ENCODE assay signal across 8 cellular contexts in the genomic region with DNA sequence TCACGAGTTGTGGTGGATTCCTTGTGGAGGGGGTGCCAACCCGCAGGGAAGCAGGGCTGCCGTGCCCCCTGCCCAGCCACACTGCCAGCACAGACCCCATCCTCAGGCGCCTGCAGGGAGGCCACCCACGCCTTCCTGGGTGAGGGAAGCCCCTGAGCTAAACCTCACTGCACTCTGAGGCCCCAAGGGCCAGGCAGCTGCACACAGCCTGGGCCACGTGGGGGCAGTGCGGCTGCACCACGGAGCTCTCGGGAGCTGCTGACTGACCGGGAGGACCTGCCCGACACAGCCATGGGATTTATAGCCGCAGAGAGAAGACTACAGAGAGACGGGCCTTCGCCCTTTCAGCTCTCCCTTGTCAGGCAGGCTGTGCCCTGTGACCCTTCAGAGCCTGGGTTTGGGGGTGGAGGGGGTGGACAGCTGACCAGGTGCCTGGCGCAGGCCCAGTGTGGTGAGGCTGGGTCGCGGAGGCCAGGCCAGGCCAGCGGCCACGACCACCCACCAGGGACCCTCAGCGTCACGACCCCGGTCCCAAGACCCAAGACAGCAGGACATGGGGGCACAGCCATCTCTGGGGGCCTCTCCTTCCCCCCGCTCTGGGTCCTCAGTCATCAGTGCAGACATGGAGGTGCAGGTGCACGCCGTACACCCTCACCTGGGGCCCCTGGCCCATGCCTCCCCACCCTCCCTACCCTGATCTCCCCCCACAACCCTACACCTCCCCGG. TPM values are rescaled to one million over a fixed set of nuclear protein-coding genes. Genes with fewer than 3 reads are reported as not detected.
DNase-seq lines count a peak whose midpoint lies in the region; ATAC-seq and TF ChIP-seq lines count a peak whose summit lies in the region.

No MANE protein-coding gene starts in this region.

- TF ChIP-seq EP300 in sigmoid colon (IDR thresholded peaks at IDR 0.05): no peak

- CTCF ChIA-PET in activated CD8-positive, alpha-beta memory T cell treated with anti-CD3 and anti-CD28 coated beads, Interleukin-2, amount 10 ng/mL, durations not matched to agents 7 days and 5 days (lab: Charles Lee): interaction anchor here (0.7 to 2.5 kb wide), 38 partner anchors 9 to 295 kb away, joined by 3 to 44 read pairs (median 4); a partner anchor contains a TSS

- no peak for TF ChIP-seq POLR2A in sigmoid colon (IDR thresholded peaks at IDR 0.05)

- H3K27ac ChIP-seq in sigmoid colon: no peak overlapping the region

- H3K9me3 Mint-ChIP-seq in activated CD8-positive, alpha-beta memory T cell treated with anti-CD3 and anti-CD28 coated beads, Interleukin-2, amount 10 ng/mL, durations not matched to agents 7 days and 5 days (ENCODE audit: low read depth): no peaks in the 10 kb centered on the region
- no peaks in the 10 kb centered on the region for H3K9me3 Mint-ChIP-seq in glutamatergic neuron (ENCODE audit: unreplicated experiment)

- TF ChIP-seq CTCF in glutamatergic neuron (IDR thresholded peaks at IDR 0.05; ENCODE audit: partially characterized antibody, unreplicated experiment) (no peak), sigmoid colon (IDR thresholded peaks at IDR 0.05) (peak in 2 of 4 experiments; percentile 25 to 30)

- peaks cover 13% of the 10 kb centered on the region for H3K4me1 Mint-ChIP-seq in activated CD8-positive, alpha-beta memory T cell treated with anti-CD3 and anti-CD28 coated beads, Interleukin-2, amount 10 ng/mL, durations not matched to agents 7 days and 5 days
- peaks cover 1% of the 10 kb centered on the region for H3K4me1 Mint-ChIP-seq in glutamatergic neuron (ENCODE audit: low read depth, unreplicated experiment)

- peaks cover 13% of the 10 kb centered on the region for H3K27me3 Mint-ChIP-seq in activated CD8-positive, alpha-beta memory T cell treated with anti-CD3 and anti-CD28 coated beads, Interleukin-2, amount 10 ng/mL, durations not matched to agents 7 days and 5 days
- H3K27me3 Mint-ChIP-seq in glutamatergic neuron (ENCODE audit: unreplicated experiment): peaks cover 10% of the 10 kb centered on the region

- H3K9me3 ChIP-seq in sigmoid colon: no peaks in the 10 kb centered on the region

- peak; percentile 25 for DNase-seq in COLO829 (ENCODE audit: low spot score)
- DNase-seq in NCI-H2196 (lab: John Stamatoyannopoulos, UW; ENCODE audit: unreplicated experiment): peak; percentile 56
- DNase-seq in activated CD8-positive, alpha-beta memory T cell treated with anti-CD3 and anti-CD28 coated beads, Interleukin-2, amount 10 ng/mL, durations not matched to agents 7 days and 5 days: peak; percentile 82
- DNase-seq in glutamatergic neuron: peak; percentile 82
- peak; percentile 41 for DNase-seq in smooth muscle cell of the brain vasculature (ENCODE audit: low read depth, low spot score)
- no peak for DNase-seq in sigmoid colon

- peaks cover 0 to 39% (median 15%) of the 10 kb centered on the region in 4 donors for H3K36me3 ChIP-seq in sigmoid colon

- H3K4me1 ChIP-seq in sigmoid colon: peaks cover 0 to 28% (median 20%) of the 10 kb centered on the region in 4 donors

- intact Hi-C loops in sigmoid colon (cut with DNase I): no loop called here

- H3K36me3 Mint-ChIP-seq in activated CD8-positive, alpha-beta memory T cell treated with anti-CD3 and anti-CD28 coated beads, Interleukin-2, amount 10 ng/mL, durations not matched to agents 7 days and 5 days: peaks cover 2% of the 10 kb centered on the region
- no peaks in the 10 kb centered on the region for H3K36me3 Mint-ChIP-seq in glutamatergic neuron (ENCODE audit: unreplicated experiment)

- whole genome bisulfite sequencing in sigmoid colon, 2 donors: 53 to 59% methylated on average over 26 of the region's 26 CpGs

- H3K4me3 Mint-ChIP-seq in activated CD8-positive, alpha-beta memory T cell treated with anti-CD3 and anti-CD28 coated beads, Interleukin-2, amount 10 ng/mL, durations not matched to agents 7 days and 5 days: no peak overlapping the region
- H3K4me3 Mint-ChIP-seq in glutamatergic neuron (ENCODE audit: unreplicated experiment): no peak overlapping the region

- no peak overlapping the region for H3K27ac Mint-ChIP-seq in activated CD8-positive, alpha-beta memory T cell treated with anti-CD3 and anti-CD28 coated beads, Interleukin-2, amount 10 ng/mL, durations not matched to agents 7 days and 5 days
- no peak overlapping the region for H3K27ac Mint-ChIP-seq in glutamatergic neuron (ENCODE audit: unreplicated experiment)

- no peak overlapping the region for H3K4me3 ChIP-seq in sigmoid colon

- ATAC-seq in GM18870 (IDR thresholded peaks at IDR 0.05; ENCODE audit: unreplicated experiment) (peak; percentile 73), HG03025 (IDR thresholded peaks at IDR 0.05; ENCODE audit: low FRiP score, unreplicated experiment) (peak; percentile 47)
- ATAC-seq in activated CD8-positive, alpha-beta memory T cell treated with anti-CD3 and anti-CD28 coated beads, Interleukin-2, amount 10 ng/mL, durations not matched to agents 7 days and 5 days: peak; percentile 73

- H3K27me3 ChIP-seq in sigmoid colon: peaks cover 21 to 41% (median 36%) of the 10 kb centered on the region in 3 donors

RNA-seq across cellular contexts. Expression of a gene that starts 4.3 kb away (rescaled TPM):
- 10 to 100 TPM; 56.8 to 64.0 TPM for total RNA-seq in activated CD8-positive, alpha-beta memory T cell treated with anti-CD3 and anti-CD28 coated beads, Interleukin-2, amount 10 ng/mL, durations not matched to agents 7 days and 5 days
- total RNA-seq in glutamatergic neuron (ENCODE audit: unreplicated experiment): 2.0 TPM
- 1 to 10 TPM in 1 of 4 donors, under 1 TPM in 2, not detected in 1; under 0.01 to 1.4 (median 0.68) TPM for total RNA-seq in sigmoid colon
- 1 to 10 TPM in 2 of 3 donors, under 1 TPM in 1; 0.85 to 1.8 (median 1.2) TPM for polyA plus RNA-seq in sigmoid colon

RNA-seq across cellular contexts. Expression of a gene that starts 45.8 kb away (rescaled TPM):
- total RNA-seq in activated CD8-positive, alpha-beta memory T cell treated with anti-CD3 and anti-CD28 coated beads, Interleukin-2, amount 10 ng/mL, durations not matched to agents 7 days and 5 days: 100 to 1,000 TPM in 1 of 2 experiments, 10 to 100 TPM in 1; 81.7 to 101 TPM
- total RNA-seq in glutamatergic neuron (ENCODE audit: unreplicated experiment) (56.9 TPM), sigmoid colon (10 to 100 TPM; 47.6 to 69.1 (median 53.5) TPM)
- polyA plus RNA-seq in sigmoid colon: 100 to 1,000 TPM; 174 to 231 (median 182) TPM

Comparison
In these comparisons a context has a peak if more than half of its experiments do, and no peak if none do; other contexts are left out.
1. RNA of a gene that starts 4.3 kb away (total RNA-seq): 56.8 to 64.0 TPM in activated CD8-positive, alpha-beta memory T cell treated with anti-CD3 and anti-CD28 coated beads, Interleukin-2, amount 10 ng/mL, durations not matched to agents 7 days and 5 days; 2.0 TPM in glutamatergic neuron (single experiment) and under 0.01 to 1.4 TPM in sigmoid colon; every median in the first group is over 10 times any median in the second.
2. Peak in every context shown above with its lines, with median percentiles within 50 percentile points of each other: ATAC-seq.